1 cellular context compared by ENCODE assay signal in the genomic region with DNA sequence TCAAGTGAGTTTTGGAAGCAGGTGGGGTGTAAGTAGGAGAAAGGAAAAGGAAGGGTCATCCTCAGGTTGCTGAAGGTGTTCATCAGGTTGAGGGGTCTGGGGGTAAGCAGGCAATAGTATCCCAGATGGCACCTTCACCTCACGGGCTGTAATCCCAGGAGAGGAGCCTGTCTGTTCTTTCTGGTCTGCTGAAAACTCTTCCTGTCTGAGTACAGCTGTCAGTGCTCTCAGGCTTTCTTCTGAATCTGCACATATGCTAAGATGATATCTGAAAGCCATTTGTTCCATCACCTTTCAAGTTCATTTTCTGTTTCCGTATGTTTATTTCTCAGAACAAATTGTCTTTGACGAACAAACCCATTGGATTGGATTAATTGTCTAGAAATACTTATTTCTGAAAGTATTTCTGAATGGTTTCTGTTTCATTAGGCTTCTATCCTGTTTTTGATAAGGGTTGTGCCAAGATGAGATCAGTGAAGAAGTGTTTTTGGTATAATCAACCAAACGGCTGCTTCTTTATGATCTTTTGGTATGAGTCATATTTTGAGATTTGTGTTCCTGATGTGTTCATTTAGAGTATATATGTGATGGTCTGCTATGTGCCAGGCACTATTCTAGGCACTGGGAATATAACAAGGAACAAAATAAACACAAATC.
TF ChIP-seq lines count a peak whose summit lies in the region.

No MANE protein-coding gene starts in this region.

TF ChIP-seq in GM23338, 12 proteins besides CTCF, POLR2A, EP300 and RAD21 (continued from another document):
- TF ChIP-seq, protein P1, sequence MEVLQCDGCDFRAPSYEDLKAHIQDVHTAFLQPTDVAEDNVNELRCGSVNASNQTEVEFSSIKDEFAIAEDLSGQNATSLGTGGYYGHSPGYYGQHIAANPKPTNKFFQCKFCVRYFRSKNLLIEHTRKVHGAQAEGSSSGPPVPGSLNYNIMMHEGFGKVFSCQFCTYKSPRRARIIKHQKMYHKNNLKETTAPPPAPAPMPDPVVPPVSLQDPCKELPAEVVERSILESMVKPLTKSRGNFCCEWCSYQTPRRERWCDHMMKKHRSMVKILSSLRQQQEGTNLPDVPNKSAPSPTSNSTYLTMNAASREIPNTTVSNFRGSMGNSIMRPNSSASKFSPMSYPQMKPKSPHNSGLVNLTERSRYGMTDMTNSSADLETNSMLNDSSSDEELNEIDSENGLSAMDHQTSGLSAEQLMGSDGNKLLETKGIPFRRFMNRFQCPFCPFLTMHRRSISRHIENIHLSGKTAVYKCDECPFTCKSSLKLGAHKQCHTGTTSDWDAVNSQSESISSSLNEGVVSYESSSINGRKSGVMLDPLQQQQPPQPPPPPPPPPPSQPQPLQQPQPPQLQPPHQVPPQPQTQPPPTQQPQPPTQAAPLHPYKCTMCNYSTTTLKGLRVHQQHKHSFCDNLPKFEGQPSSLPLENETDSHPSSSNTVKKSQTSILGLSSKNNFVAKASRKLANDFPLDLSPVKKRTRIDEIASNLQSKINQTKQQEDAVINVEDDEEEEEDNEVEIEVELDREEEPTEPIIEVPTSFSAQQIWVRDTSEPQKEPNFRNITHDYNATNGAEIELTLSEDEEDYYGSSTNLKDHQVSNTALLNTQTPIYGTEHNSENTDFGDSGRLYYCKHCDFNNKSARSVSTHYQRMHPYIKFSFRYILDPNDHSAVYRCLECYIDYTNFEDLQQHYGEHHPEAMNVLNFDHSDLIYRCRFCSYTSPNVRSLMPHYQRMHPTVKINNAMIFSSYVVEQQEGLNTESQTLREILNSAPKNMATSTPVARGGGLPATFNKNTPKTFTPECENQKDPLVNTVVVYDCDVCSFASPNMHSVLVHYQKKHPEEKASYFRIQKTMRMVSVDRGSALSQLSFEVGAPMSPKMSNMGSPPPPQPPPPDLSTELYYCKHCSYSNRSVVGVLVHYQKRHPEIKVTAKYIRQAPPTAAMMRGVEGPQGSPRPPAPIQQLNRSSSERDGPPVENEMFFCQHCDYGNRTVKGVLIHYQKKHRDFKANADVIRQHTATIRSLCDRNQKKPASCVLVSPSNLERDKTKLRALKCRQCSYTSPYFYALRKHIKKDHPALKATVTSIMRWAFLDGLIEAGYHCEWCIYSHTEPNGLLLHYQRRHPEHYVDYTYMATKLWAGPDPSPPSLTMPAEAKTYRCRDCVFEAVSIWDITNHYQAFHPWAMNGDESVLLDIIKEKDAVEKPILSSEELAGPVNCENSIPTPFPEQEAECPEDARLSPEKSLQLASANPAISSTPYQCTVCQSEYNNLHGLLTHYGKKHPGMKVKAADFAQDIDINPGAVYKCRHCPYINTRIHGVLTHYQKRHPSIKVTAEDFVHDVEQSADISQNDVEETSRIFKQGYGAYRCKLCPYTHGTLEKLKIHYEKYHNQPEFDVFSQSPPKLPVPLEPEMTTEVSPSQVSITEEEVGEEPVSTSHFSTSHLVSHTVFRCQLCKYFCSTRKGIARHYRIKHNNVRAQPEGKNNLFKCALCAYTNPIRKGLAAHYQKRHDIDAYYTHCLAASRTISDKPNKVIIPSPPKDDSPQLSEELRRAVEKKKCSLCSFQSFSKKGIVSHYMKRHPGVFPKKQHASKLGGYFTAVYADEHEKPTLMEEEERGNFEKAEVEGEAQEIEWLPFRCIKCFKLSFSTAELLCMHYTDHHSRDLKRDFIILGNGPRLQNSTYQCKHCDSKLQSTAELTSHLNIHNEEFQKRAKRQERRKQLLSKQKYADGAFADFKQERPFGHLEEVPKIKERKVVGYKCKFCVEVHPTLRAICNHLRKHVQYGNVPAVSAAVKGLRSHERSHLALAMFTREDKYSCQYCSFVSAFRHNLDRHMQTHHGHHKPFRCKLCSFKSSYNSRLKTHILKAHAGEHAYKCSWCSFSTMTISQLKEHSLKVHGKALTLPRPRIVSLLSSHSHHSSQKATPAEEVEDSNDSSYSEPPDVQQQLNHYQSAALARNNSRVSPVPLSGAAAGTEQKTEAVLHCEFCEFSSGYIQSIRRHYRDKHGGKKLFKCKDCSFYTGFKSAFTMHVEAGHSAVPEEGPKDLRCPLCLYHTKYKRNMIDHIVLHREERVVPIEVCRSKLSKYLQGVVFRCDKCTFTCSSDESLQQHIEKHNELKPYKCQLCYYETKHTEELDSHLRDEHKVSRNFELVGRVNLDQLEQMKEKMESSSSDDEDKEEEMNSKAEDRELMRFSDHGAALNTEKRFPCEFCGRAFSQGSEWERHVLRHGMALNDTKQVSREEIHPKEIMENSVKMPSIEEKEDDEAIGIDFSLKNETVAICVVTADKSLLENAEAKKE (CRISPR knock-in tag; IDR thresholded peaks at IDR 0.05): no peak
- no peak for TF ChIP-seq POLR2AphosphoS5 (IDR thresholded peaks at IDR 0.05; ENCODE audit: low read depth)
- TF ChIP-seq ZNF114 (CRISPR knock-in tag; IDR thresholded peaks at IDR 0.05): no peak
- TF ChIP-seq STAT1 (IDR thresholded peaks at IDR 0.05; ENCODE audit: unreplicated experiment): no peak
- TF ChIP-seq, protein P2, sequence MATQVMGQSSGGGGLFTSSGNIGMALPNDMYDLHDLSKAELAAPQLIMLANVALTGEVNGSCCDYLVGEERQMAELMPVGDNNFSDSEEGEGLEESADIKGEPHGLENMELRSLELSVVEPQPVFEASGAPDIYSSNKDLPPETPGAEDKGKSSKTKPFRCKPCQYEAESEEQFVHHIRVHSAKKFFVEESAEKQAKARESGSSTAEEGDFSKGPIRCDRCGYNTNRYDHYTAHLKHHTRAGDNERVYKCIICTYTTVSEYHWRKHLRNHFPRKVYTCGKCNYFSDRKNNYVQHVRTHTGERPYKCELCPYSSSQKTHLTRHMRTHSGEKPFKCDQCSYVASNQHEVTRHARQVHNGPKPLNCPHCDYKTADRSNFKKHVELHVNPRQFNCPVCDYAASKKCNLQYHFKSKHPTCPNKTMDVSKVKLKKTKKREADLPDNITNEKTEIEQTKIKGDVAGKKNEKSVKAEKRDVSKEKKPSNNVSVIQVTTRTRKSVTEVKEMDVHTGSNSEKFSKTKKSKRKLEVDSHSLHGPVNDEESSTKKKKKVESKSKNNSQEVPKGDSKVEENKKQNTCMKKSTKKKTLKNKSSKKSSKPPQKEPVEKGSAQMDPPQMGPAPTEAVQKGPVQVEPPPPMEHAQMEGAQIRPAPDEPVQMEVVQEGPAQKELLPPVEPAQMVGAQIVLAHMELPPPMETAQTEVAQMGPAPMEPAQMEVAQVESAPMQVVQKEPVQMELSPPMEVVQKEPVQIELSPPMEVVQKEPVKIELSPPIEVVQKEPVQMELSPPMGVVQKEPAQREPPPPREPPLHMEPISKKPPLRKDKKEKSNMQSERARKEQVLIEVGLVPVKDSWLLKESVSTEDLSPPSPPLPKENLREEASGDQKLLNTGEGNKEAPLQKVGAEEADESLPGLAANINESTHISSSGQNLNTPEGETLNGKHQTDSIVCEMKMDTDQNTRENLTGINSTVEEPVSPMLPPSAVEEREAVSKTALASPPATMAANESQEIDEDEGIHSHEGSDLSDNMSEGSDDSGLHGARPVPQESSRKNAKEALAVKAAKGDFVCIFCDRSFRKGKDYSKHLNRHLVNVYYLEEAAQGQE (IDR thresholded peaks at IDR 0.05; ENCODE audit: unreplicated experiment): no peak
- TF ChIP-seq, protein P3, sequence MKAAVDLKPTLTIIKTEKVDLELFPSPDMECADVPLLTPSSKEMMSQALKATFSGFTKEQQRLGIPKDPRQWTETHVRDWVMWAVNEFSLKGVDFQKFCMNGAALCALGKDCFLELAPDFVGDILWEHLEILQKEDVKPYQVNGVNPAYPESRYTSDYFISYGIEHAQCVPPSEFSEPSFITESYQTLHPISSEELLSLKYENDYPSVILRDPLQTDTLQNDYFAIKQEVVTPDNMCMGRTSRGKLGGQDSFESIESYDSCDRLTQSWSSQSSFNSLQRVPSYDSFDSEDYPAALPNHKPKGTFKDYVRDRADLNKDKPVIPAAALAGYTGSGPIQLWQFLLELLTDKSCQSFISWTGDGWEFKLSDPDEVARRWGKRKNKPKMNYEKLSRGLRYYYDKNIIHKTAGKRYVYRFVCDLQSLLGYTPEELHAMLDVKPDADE (IDR thresholded peaks at IDR 0.05): no peak
- no peak for TF ChIP-seq JUNB (IDR thresholded peaks at IDR 0.05; ENCODE audit: unreplicated experiment)
- TF ChIP-seq ZNF331 (CRISPR knock-in tag; IDR thresholded peaks at IDR 0.05; ENCODE audit: low read depth): no peak
- TF ChIP-seq EZH2phosphoT487 (IDR thresholded peaks at IDR 0.05; ENCODE audit: unreplicated experiment): no peak
